ENCODE assay signal across 7 cellular contexts in genomic region chr3:75579091-75579490, GRCh38.
DNase-seq lines count a peak whose midpoint lies in the region; ATAC-seq and TF ChIP-seq lines count a peak whose summit lies in the region.
"Not testable (repeated sequence)": the region's sequence is repeated elsewhere in the genome, so short reads cannot be mapped to it uniquely, and the experiment has no call there.

No MANE protein-coding gene starts in this region.

- not testable (repeated sequence) for H3K4me1 Mint-ChIP-seq in Caco-2 (ENCODE audit: low read depth, unreplicated experiment); IgD-negative memory B cell; activated CD4-positive, alpha-beta T cell treated with anti-CD3 and anti-CD28 coated beads, Interleukin-2, amount 10 ng/mL, durations not matched to agents 7 days and 5 days; activated naive CD8-positive, alpha-beta T cell (ENCODE audit: low read depth)
- H3K4me1 Mint-ChIP-seq in endodermal cell, result peaks cover 12% of the 10 kb centered on the region
- H3K4me1 Mint-ChIP-seq in naive thymus-derived CD4-positive, alpha-beta T cell, result peaks cover 0 to 11% (median 9%) of the 10 kb centered on the region in 7 donors

- intact Hi-C loops in Caco-2 (cut with micrococcal nuclease; ENCODE audit: unreplicated experiment); naive thymus-derived CD4-positive, alpha-beta T cell (cut with micrococcal nuclease): not testable (repeated sequence)

- not testable (repeated sequence) for H3K27me3 ChIP-seq in Caco-2 (replicated peaks; ENCODE audit: control insufficient read depth, insufficient read depth, low read length); naive thymus-derived CD4-positive, alpha-beta T cell (ENCODE audit: control insufficient read depth in 2 of 2, insufficient read depth in 2 of 2, low read length in 2 of 2)
- H3K27me3 ChIP-seq in endodermal cell (ENCODE audit: control insufficient read depth, insufficient read depth, low read length, poor library complexity, severe bottlenecking), result peaks cover 23% of the 10 kb centered on the region

- CTCF ChIA-PET in Caco-2 (lab: Charles Lee); activated CD4-positive, alpha-beta T cell treated with anti-CD3 and anti-CD28 coated beads, Interleukin-2, amount 10 ng/mL, durations not matched to agents 7 days and 5 days (lab: Charles Lee); naive thymus-derived CD4-positive, alpha-beta T cell (lab: Charles Lee): not testable (repeated sequence)

- H3K36me3 ChIP-seq in Caco-2 (ENCODE audit: control insufficient read depth, insufficient read depth, low read length); endodermal cell (ENCODE audit: control insufficient read depth, insufficient read depth, low read length); naive thymus-derived CD4-positive, alpha-beta T cell (ENCODE audit: control insufficient read depth in 2 of 3, insufficient read depth in 3 of 3, low read length in 3 of 3): not testable (repeated sequence)

- not testable (repeated sequence) for DNase-seq in Caco-2; activated CD4-positive, alpha-beta T cell treated with anti-CD3 and anti-CD28 coated beads, Interleukin-2, amount 10 ng/mL, durations not matched to agents 7 days and 5 days; endodermal cell; naive thymus-derived CD4-positive, alpha-beta T cell
- peak; percentile 14 for DNase-seq in retina

- not testable (repeated sequence) for H3K36me3 Mint-ChIP-seq in Caco-2 (ENCODE audit: insufficient read depth, unreplicated experiment); IgD-negative memory B cell; activated CD4-positive, alpha-beta T cell treated with anti-CD3 and anti-CD28 coated beads, Interleukin-2, amount 10 ng/mL, durations not matched to agents 7 days and 5 days (ENCODE audit: low read depth); activated naive CD8-positive, alpha-beta T cell; endodermal cell (ENCODE audit: low read depth); naive thymus-derived CD4-positive, alpha-beta T cell

- not testable (repeated sequence) for H3K9ac ChIP-seq in endodermal cell (ENCODE audit: extremely low read depth, low read length, poor library complexity, severe bottlenecking)

- H3K4me3 Mint-ChIP-seq in Caco-2 (ENCODE audit: unreplicated experiment), result peak overlapping the region; percentile 63
- peak overlapping the region in 3 of 4 donors; percentile 46 to 81 (median 68) for H3K4me3 Mint-ChIP-seq in IgD-negative memory B cell
- H3K4me3 Mint-ChIP-seq in activated CD4-positive, alpha-beta T cell treated with anti-CD3 and anti-CD28 coated beads, Interleukin-2, amount 10 ng/mL, durations not matched to agents 7 days and 5 days, result peak overlapping the region; percentile 27
- peak overlapping the region; percentile 76 for H3K4me3 Mint-ChIP-seq in activated naive CD8-positive, alpha-beta T cell
- peak overlapping the region; percentile 58 for H3K4me3 Mint-ChIP-seq in endodermal cell
- H3K4me3 Mint-ChIP-seq in naive thymus-derived CD4-positive, alpha-beta T cell, result peak overlapping the region; percentile 51 to 86 (median 68)

- not testable (repeated sequence) for H3K4me1 ChIP-seq in Caco-2; endodermal cell (ENCODE audit: control insufficient read depth, insufficient read depth, low read length); naive thymus-derived CD4-positive, alpha-beta T cell (ENCODE audit: control insufficient read depth in 2 of 2, insufficient read depth in 2 of 2, low read length in 2 of 2)

- POLR2A ChIA-PET in Caco-2 (lab: Charles Lee); activated CD4-positive, alpha-beta T cell treated with anti-CD3 and anti-CD28 coated beads, Interleukin-2, amount 10 ng/mL, durations not matched to agents 7 days and 5 days (lab: Charles Lee); naive thymus-derived CD4-positive, alpha-beta T cell (lab: Charles Lee): not testable (repeated sequence)

- not testable (repeated sequence) for TF ChIP-seq CTCF in Caco-2 (IDR thresholded peaks at IDR 0.05; ENCODE audit: insufficient read depth in 1 of 2, low read depth in 1 of 2, low read length in 1 of 2, severe bottlenecking in 1 of 2, unreplicated experiment in 1 of 2); endodermal cell (conservative IDR thresholded peaks at IDR 0.05)

- H3K4me3 ChIP-seq in Caco-2 (ENCODE audit: low read depth, low read length); naive thymus-derived CD4-positive, alpha-beta T cell (ENCODE audit: low read length): not testable (repeated sequence)
- peak overlapping the region; percentile 62 for H3K4me3 ChIP-seq in endodermal cell (ENCODE audit: low read length)

- WGBS in endodermal cell (ENCODE audit: insufficient coverage in 1 of 2, insufficient read length in 1 of 2), 2 experiments, result 64 to 100% methylated on average over 1 to 10 of the region's 10 CpGs

- not testable (repeated sequence) for H3K9me3 ChIP-seq in Caco-2; endodermal cell (ENCODE audit: control insufficient read depth, low read length); naive thymus-derived CD4-positive, alpha-beta T cell (ENCODE audit: control insufficient read depth in 2 of 3, low read length in 3 of 3)

- ATAC-seq in naive thymus-derived CD4-positive, alpha-beta T cell, result not testable (repeated sequence)

- not testable (repeated sequence) for BruUV-seq in Caco-2 (replicated peaks; lab: Mats Ljungman, UMichigan)

- not testable (repeated sequence) for H3K27ac Mint-ChIP-seq in Caco-2 (ENCODE audit: unreplicated experiment); IgD-negative memory B cell; activated CD4-positive, alpha-beta T cell treated with anti-CD3 and anti-CD28 coated beads, Interleukin-2, amount 10 ng/mL, durations not matched to agents 7 days and 5 days; activated naive CD8-positive, alpha-beta T cell; endodermal cell; naive thymus-derived CD4-positive, alpha-beta T cell

- not testable (repeated sequence) for H3K27ac ChIP-seq in endodermal cell (ENCODE audit: low read depth, low read length); naive thymus-derived CD4-positive, alpha-beta T cell (ENCODE audit: low read depth, low read length)

- H3K27me3 Mint-ChIP-seq in Caco-2 (ENCODE audit: insufficient read depth, unreplicated experiment) (peaks cover 10% of the 10 kb centered on the region), IgD-negative memory B cell (peaks cover 29% of the 10 kb centered on the region), endodermal cell (ENCODE audit: insufficient read depth) (peaks cover 72% of the 10 kb centered on the region)
- peaks cover 16% of the 10 kb centered on the region for H3K27me3 Mint-ChIP-seq in activated CD4-positive, alpha-beta T cell treated with anti-CD3 and anti-CD28 coated beads, Interleukin-2, amount 10 ng/mL, durations not matched to agents 7 days and 5 days
- peaks cover 32% of the 10 kb centered on the region for H3K27me3 Mint-ChIP-seq in activated naive CD8-positive, alpha-beta T cell
- H3K27me3 Mint-ChIP-seq in naive thymus-derived CD4-positive, alpha-beta T cell, result peaks cover 30 to 66% (median 48%) of the 10 kb centered on the region in 5 donors

- H3K9me3 Mint-ChIP-seq in Caco-2 (ENCODE audit: unreplicated experiment); IgD-negative memory B cell; activated CD4-positive, alpha-beta T cell treated with anti-CD3 and anti-CD28 coated beads, Interleukin-2, amount 10 ng/mL, durations not matched to agents 7 days and 5 days; activated naive CD8-positive, alpha-beta T cell (ENCODE audit: low read depth); endodermal cell; naive thymus-derived CD4-positive, alpha-beta T cell: not testable (repeated sequence)
